ENCODE assay signal across 8 cellular contexts in genomic region chr14:37903561-37904191, GRCh38.
DNase-seq lines count a peak whose midpoint lies in the region; ATAC-seq and TF ChIP-seq lines count a peak whose summit lies in the region.

No MANE protein-coding gene starts in this region.

- H3K4me1 ChIP-seq in SJCRH30 (no peaks in the 10 kb centered on the region; the same call in 1 of the 2 replicates), fibroblast of lung (ENCODE audit: control insufficient read depth, extremely low read depth, insufficient read depth, low read length) (peaks cover 4% of the 10 kb centered on the region)

- no peaks in the 10 kb centered on the region for H4K20me1 ChIP-seq in fibroblast of lung (ENCODE audit: control insufficient read depth, extremely low read depth, insufficient read depth, low read length)

- H3K9ac ChIP-seq in fibroblast of lung (ENCODE audit: insufficient read depth, low read length), result no peak overlapping the region

- DNase-seq in activated naive CD4-positive, alpha-beta T cell treated with anti-CD3 and anti-CD28 coated beads for 36 hours, result peak; percentile 9
- DNase-seq in activated naive CD4-positive, alpha-beta T cell treated with anti-CD3 and anti-CD28 coated beads, Interleukin-2, amount 50 U/mL, for 16 hours, result no peak
- DNase-seq in LHCN-M2 (ENCODE audit: low read depth) (peak; percentile 55), SJCRH30 (peak; percentile 35 to 81), fibroblast of lung (ENCODE audit: low read depth in 2 of 2) (peak; percentile 34 to 75), non-pigmented ciliary epithelial cell (ENCODE audit: low read depth) (peak; percentile 9), mucosa of gallbladder (ENCODE audit: low spot score) (no peak)

- TF ChIP-seq CTCF in fibroblast of lung (conservative IDR thresholded peaks at IDR 0.05 in 1 of 2, IDR thresholded peaks at IDR 0.05 in 1 of 2; ENCODE audit: low read depth in 1 of 2, low read length in 2 of 2), result peak; percentile 39 to 48

- H2AFZ ChIP-seq in fibroblast of lung (ENCODE audit: low read length), result peak overlapping the region; percentile 66

- no peaks in the 10 kb centered on the region for H3K36me3 Mint-ChIP-seq in activated naive CD4-positive, alpha-beta T cell treated with anti-CD3 and anti-CD28 coated beads for 36 hours (ENCODE audit: low read depth)

- no peak overlapping the region for H3K27ac ChIP-seq in SJCRH30
- H3K27ac ChIP-seq in fibroblast of lung (ENCODE audit: insufficient read depth, low read length), result no peak overlapping the region

- H3K4me3 ChIP-seq in SJCRH30, result no peak overlapping the region
- peak overlapping the region in 1 of 4 experiments; percentile 11 for H3K4me3 ChIP-seq in fibroblast of lung (replicated peaks in 1 of 4; ENCODE audit: control extremely low read depth in 1 of 4, insufficient read depth in 1 of 4, low read depth in 3 of 4, low read length in 4 of 4)

- CTCF ChIA-PET in activated naive CD4-positive, alpha-beta T cell treated with anti-CD3 and anti-CD28 coated beads for 36 hours (lab: Charles Lee), result interaction anchor here (0.7 to 2.2 kb wide), 9 partner anchors 8 to 964 kb away, joined by 3 to 10 read pairs (median 3); partner anchors contain the start of gene CLEC14A

- H3K27me3 ChIP-seq in SJCRH30, result no peaks in the 10 kb centered on the region
- no peaks in the 10 kb centered on the region for H3K27me3 ChIP-seq in fibroblast of lung (ENCODE audit: control insufficient read depth, insufficient read depth, low read length)

- peaks cover 16% of the 10 kb centered on the region for H3K27me3 Mint-ChIP-seq in activated naive CD4-positive, alpha-beta T cell treated with anti-CD3 and anti-CD28 coated beads for 36 hours (ENCODE audit: low read depth)

- no peak overlapping the region for H3K4me3 Mint-ChIP-seq in activated naive CD4-positive, alpha-beta T cell treated with anti-CD3 and anti-CD28 coated beads for 36 hours

- intact Hi-C loops in activated naive CD4-positive, alpha-beta T cell treated with anti-CD3 and anti-CD28 coated beads for 36 hours (cut with micrococcal nuclease), result loop anchor here (1.0 kb wide), 3 partner anchors 294 to 1112 kb away; no protein-coding TSS in a partner anchor

- H3K9me3 Mint-ChIP-seq in activated naive CD4-positive, alpha-beta T cell treated with anti-CD3 and anti-CD28 coated beads for 36 hours, result no peaks in the 10 kb centered on the region

- H3K36me3 ChIP-seq in SJCRH30, result no peaks in the 10 kb centered on the region
- H3K36me3 ChIP-seq in fibroblast of lung (ENCODE audit: control insufficient read depth, insufficient read depth, low read length), result no peaks in the 10 kb centered on the region

- H3K4me1 Mint-ChIP-seq in activated naive CD4-positive, alpha-beta T cell treated with anti-CD3 and anti-CD28 coated beads for 36 hours (ENCODE audit: low read depth), result peaks cover 2% of the 10 kb centered on the region

- no peaks in the 10 kb centered on the region for H3K79me2 ChIP-seq in fibroblast of lung (ENCODE audit: control insufficient read depth, insufficient read depth, low read length)

- H3K4me2 ChIP-seq in fibroblast of lung (ENCODE audit: extremely low read depth, insufficient read depth, low read length), result no peak overlapping the region

- ATAC-seq in HG03175 (IDR thresholded peaks at IDR 0.05; ENCODE audit: unreplicated experiment), result no peak

- H3K9me3 ChIP-seq in SJCRH30 (replicated peaks) (no peaks in the 10 kb centered on the region), fibroblast of lung (ENCODE audit: control insufficient read depth, insufficient read depth, low read depth, low read length) (no peaks in the 10 kb centered on the region)

- H3K27ac Mint-ChIP-seq in activated naive CD4-positive, alpha-beta T cell treated with anti-CD3 and anti-CD28 coated beads for 36 hours, result no peak overlapping the region

Comparison
In these comparisons a context has a peak if more than half of its experiments do, and no peak if none do; other contexts are left out.
1. DNase-seq: peak in activated naive CD4-positive, alpha-beta T cell treated with anti-CD3 and anti-CD28 coated beads for 36 hours (single experiment), LHCN-M2 (single experiment), SJCRH30 (2 of 2), fibroblast of lung (2 of 2) and non-pigmented ciliary epithelial cell (single experiment); none in activated naive CD4-positive, alpha-beta T cell treated with anti-CD3 and anti-CD28 coated beads, Interleukin-2, amount 50 U/mL, for 16 hours (single experiment) and mucosa of gallbladder (single experiment).